In genomic region chr3:100480111-100480510, GRCh38 we compare ENCODE assay signal across 32 cellular contexts.
"Had no signal": no experiment of that assay in that cellular context is flagged by ENCODE, and none has a peak within 500 bp of the region (broad histone marks: within the 10 kb centered on the region; RNA-seq: fewer than 3 reads in every experiment).

No MANE protein-coding gene starts in this region.

- ATAC-seq: activated CD8-positive, alpha-beta T cell treated with anti-CD3 and anti-CD28 coated beads, Interleukin-2, amount 10 ng/mL, durations not matched to agents 7 days and 5 days; activated naive CD4-positive, alpha-beta T cell treated with anti-CD3 and anti-CD28 coated beads, Interleukin-2, amount 50 U/mL, for 72 hours; body of pancreas; PC-3 had no signal

- H3K36me3 ChIP-seq: adrenal gland, breast epithelium, WERI-Rb-1 had no signal

- H3K9me3 ChIP-seq: adrenal gland, body of pancreas, breast epithelium had no signal

- H3K36me3 Mint-ChIP-seq: activated naive CD4-positive, alpha-beta T cell treated with anti-CD3 and anti-CD28 coated beads, Interleukin-2, amount 50 U/mL, for 72 hours; IgD-negative memory B cell had no signal

- H3K9me3 Mint-ChIP-seq: activated CD4-positive, alpha-beta T cell treated with anti-CD3 and anti-CD28 coated beads, Interleukin-2, amount 10 ng/mL, durations not matched to agents 24 days and 14 days; activated naive CD4-positive, alpha-beta T cell treated with anti-CD3 and anti-CD28 coated beads for 36 hours; activated naive CD4-positive, alpha-beta T cell treated with anti-CD3 and anti-CD28 coated beads, Interleukin-2, amount 50 U/mL, for 72 hours; activated T-cell treated with anti-CD3 and anti-CD28 coated beads, Interleukin-2, amount 50 U/mL, for 24 hours; activated T-helper 2 cell treated with anti-CD3 and anti-CD28 coated beads, Interferon-gamma antibody, Interleukin-2, Interleukin-4, amounts not matched to agents 10 μg/mL and 5 μg/mL and 100 μg/mL, durations not matched to agents 14 hours and 24 hours and 36 hours had no signal

- H3K4me3 ChIP-seq: adrenal gland, body of pancreas, breast epithelium had no signal

- DNase-seq: activated CD4-positive, alpha-beta T cell treated with anti-CD3 and anti-CD28 coated beads, Interleukin-2, amount 10 ng/mL, durations not matched to agents 24 days and 14 days; activated CD4-positive, alpha-beta T cell treated with anti-CD3 and anti-CD28 coated beads, Interleukin-2, amount 50 U/mL, for 4 hours; activated CD8-positive, alpha-beta T cell treated with anti-CD3 and anti-CD28 coated beads, Interleukin-2, amount 10 ng/mL, durations not matched to agents 7 days and 5 days; activated gamma-delta T cell; activated naive CD4-positive, alpha-beta T cell treated with anti-CD3 and anti-CD28 coated beads for 36 hours; activated T-cell treated with anti-CD3 and anti-CD28 coated beads, Interleukin-2, amount 50 U/mL, for 24 hours; adrenal gland; body of pancreas; Karpas-422; KBM-7; NCI-H1105; NCI-H1436; NCI-H187; NCI-H2029 treated with DMSO at 0.1 percent for 48 hours; NCI-H2107; NCI-H2171; NCI-H510A; NCI-H526; NK-92 treated with Interleukin-12 subunit alpha and Interleukin-12 subunit beta, amount 100 ng/mL, for 24 hours; PC-3; Right ventricle myocardium superior; SW 1271; T-helper 1 cell; T1000; WERI-Rb-1 had no signal

- H3K27ac ChIP-seq: adrenal gland, body of pancreas, breast epithelium, RWPE1, WERI-Rb-1 had no signal

- FAIRE-seq: astrocyte, RCC 7860 had no signal

- H3K4me3 Mint-ChIP-seq: activated CD4-positive, alpha-beta T cell treated with anti-CD3 and anti-CD28 coated beads, Interleukin-2, amount 10 ng/mL, durations not matched to agents 24 days and 14 days; activated CD8-positive, alpha-beta T cell treated with anti-CD3 and anti-CD28 coated beads, Interleukin-2, amount 10 ng/mL, durations not matched to agents 7 days and 5 days; activated naive CD4-positive, alpha-beta T cell treated with anti-CD3 and anti-CD28 coated beads for 36 hours; activated T-cell treated with anti-CD3 and anti-CD28 coated beads, Interleukin-2, amount 50 U/mL, for 24 hours; IgD-negative memory B cell had no signal

- H3K27me3 ChIP-seq: adrenal gland, body of pancreas, breast epithelium had no signal

- H3K27ac Mint-ChIP-seq: activated CD4-positive, alpha-beta T cell treated with anti-CD3 and anti-CD28 coated beads, Interleukin-2, amount 10 ng/mL, durations not matched to agents 24 days and 14 days; activated CD8-positive, alpha-beta T cell treated with anti-CD3 and anti-CD28 coated beads, Interleukin-2, amount 10 ng/mL, durations not matched to agents 7 days and 5 days; activated naive CD4-positive, alpha-beta T cell treated with anti-CD3 and anti-CD28 coated beads for 36 hours; activated naive CD4-positive, alpha-beta T cell treated with anti-CD3 and anti-CD28 coated beads, Interleukin-2, amount 50 U/mL, for 72 hours; activated T-cell treated with anti-CD3 and anti-CD28 coated beads, Interleukin-2, amount 50 U/mL, for 24 hours; activated T-helper 2 cell treated with anti-CD3 and anti-CD28 coated beads, Interferon-gamma antibody, Interleukin-2, Interleukin-4, amounts not matched to agents 10 μg/mL and 5 μg/mL and 100 μg/mL, durations not matched to agents 14 hours and 24 hours and 36 hours; IgD-negative memory B cell had no signal

- H3K4me1 ChIP-seq: adrenal gland, body of pancreas, breast epithelium had no signal
